Comparison of ENCODE assay signal across 16 cellular contexts in genomic region chr20:23141450-23142161, GRCh38. TPM values are rescaled to one million over a fixed set of nuclear protein-coding genes. Genes with fewer than 3 reads are reported as not detected.
DNase-seq lines count a peak whose midpoint lies in the region; ATAC-seq and TF ChIP-seq lines count a peak whose summit lies in the region.
"Had no signal": no experiment of that assay in that cellular context is flagged by ENCODE, and none has a peak within 500 bp of the region (broad histone marks: within the 10 kb centered on the region; RNA-seq: fewer than 3 reads in every experiment).

No MANE protein-coding gene starts in this region.

- no peaks in the 10 kb centered on the region for H3K27me3 ChIP-seq in breast epithelium
- no peaks in the 10 kb centered on the region for H3K27me3 ChIP-seq in tibial artery

- no peaks in the 10 kb centered on the region for H3K27me3 Mint-ChIP-seq in MCF 10A (ENCODE audit: insufficient read depth, unreplicated experiment)
- H3K27me3 Mint-ChIP-seq: activated B cell treated with CpG ODN at 0.5 μM for 24 hours had no signal

- H3K9me3 ChIP-seq in breast epithelium (no peaks in the 10 kb centered on the region), tibial artery (no peaks in the 10 kb centered on the region)

- peak overlapping the region; percentile 82 for H3K27ac Mint-ChIP-seq in MCF 10A (ENCODE audit: low read depth, unreplicated experiment)
- H3K27ac Mint-ChIP-seq: activated B cell treated with CpG ODN at 0.5 μM for 24 hours, endodermal cell had no signal

- no TSS peak for BruUV-seq in MCF 10A (replicated peaks; lab: Mats Ljungman, UMichigan)

- H3K27ac ChIP-seq in breast epithelium (peak overlapping the region in 1 of 2 donors; percentile 89), tibial artery (peak overlapping the region; percentile 66 to 91)

- no peak overlapping the region for H3K4me3 Mint-ChIP-seq in MCF 10A (ENCODE audit: unreplicated experiment)
- H3K4me3 Mint-ChIP-seq: activated B cell treated with CpG ODN at 0.5 μM for 24 hours; activated T-cell treated with anti-CD3 and anti-CD28 coated beads, Interleukin-2, amount 50 U/mL, for 4 hours; endodermal cell had no signal

- H3K36me3 Mint-ChIP-seq in MCF 10A (ENCODE audit: insufficient read depth, unreplicated experiment) = no peaks in the 10 kb centered on the region

- CTCF ChIA-PET in MCF 10A (lab: Yijun Ruan, JAX) = interaction anchor here (0.5 to 6.3 kb wide), 8 partner anchors 17 to 110 kb away, joined by 3 to 66 read pairs (median 5); no protein-coding TSS in a partner anchor

- no peaks in the 10 kb centered on the region for H3K9me3 Mint-ChIP-seq in MCF 10A (ENCODE audit: unreplicated experiment)
- H3K9me3 Mint-ChIP-seq: activated B cell treated with CpG ODN at 0.5 μM for 24 hours; activated T-cell treated with anti-CD3 and anti-CD28 coated beads, Interleukin-2, amount 50 U/mL, for 4 hours had no signal

- POLR2A ChIA-PET in MCF 10A (lab: Yijun Ruan, JAX) = interaction anchor here (0.6 to 16.9 kb wide), 14 partner anchors 9 to 456 kb away, joined by 3 to 555 read pairs (median 4); partner anchors contain the start of gene NXT1

- TF ChIP-seq CTCF in MCF 10A (IDR thresholded peaks at IDR 0.05; ENCODE audit: unreplicated experiment) = no peak
- no peak for TF ChIP-seq CTCF in breast epithelium (IDR thresholded peaks at IDR 0.05)
- no peak for TF ChIP-seq CTCF in tibial artery (IDR thresholded peaks at IDR 0.05)

- TF ChIP-seq POLR2A in breast epithelium (IDR thresholded peaks at IDR 0.05) = no peak

- intact Hi-C loops in MCF 10A (cut with micrococcal nuclease) = loop anchor here (2.0 to 10.0 kb wide), 2 partner anchors 15 to 767 kb away; no protein-coding TSS in a partner anchor
- intact Hi-C loops in breast epithelium (cut with DNase I; ENCODE audit: low total_unique reads) = no loop called here
- intact Hi-C loops in tibial artery (cut with DNase I; ENCODE audit: low total_unique reads) = loop anchor here (5.0 to 10.0 kb wide), 2 partner anchors 89 to 213 kb away; partner anchors contain the start of gene NXT1

- no peaks in the 10 kb centered on the region for H3K36me3 ChIP-seq in breast epithelium
- H3K36me3 ChIP-seq in tibial artery = no peaks in the 10 kb centered on the region

- H3K4me1 ChIP-seq in breast epithelium (peaks cover 0 to 5% of the 10 kb centered on the region in 2 donors), tibial artery (peaks cover 3 to 57% (median 27%) of the 10 kb centered on the region in 4 donors)

- DNase-seq in MCF 10A (ENCODE audit: unreplicated experiment) (no peak), breast epithelium (ENCODE audit: low spot score in 2 of 2) (no peak), SHP77 (lab: John Stamatoyannopoulos, UW) (peak; percentile 93 to 96), left kidney (ENCODE audit: low read depth, low spot score) (peak; percentile 41), tibial artery (peak; percentile 8 to 43), Kasumi-1 (lab: John Stamatoyannopoulos, UW) (no peak)
- DNase-seq: activated B cell treated with CpG ODN at 0.5 μM for 24 hours; activated T-cell treated with anti-CD3 and anti-CD28 coated beads, Interleukin-2, amount 50 U/mL, for 4 hours; endodermal cell; GM23248; hippocampal formation; NCI-H2081 had no signal

- H3K4me1 Mint-ChIP-seq in MCF 10A (ENCODE audit: insufficient read depth, unreplicated experiment) = peaks cover 62% of the 10 kb centered on the region
- H3K4me1 Mint-ChIP-seq: endodermal cell had no signal

- ATAC-seq in GM18868 (IDR thresholded peaks at IDR 0.05; ENCODE audit: unreplicated experiment) = no peak
- ATAC-seq in GM19397 (IDR thresholded peaks at IDR 0.05; ENCODE audit: unreplicated experiment) = no peak
- ATAC-seq: SK-N-SH treated with all-trans-retinoic acid at 6 μM for 48 hours had no signal

- no peak overlapping the region for H3K4me3 ChIP-seq in breast epithelium
- no peak overlapping the region for H3K4me3 ChIP-seq in tibial artery
- H3K4me3 ChIP-seq: GM23248, lung had no signal

RNA-seq across cellular contexts. Expression of gene CD93, which starts 55.5 kb away (rescaled TPM):
- total RNA-seq in MCF 10A (2022) (not detected in 2 replicates), breast epithelium (10 to 100 TPM; 19.2 to 64.9 (median 36.5) TPM)
- total RNA-seq: activated B cell treated with CpG ODN at 0.5 μM for 24 hours, GM23248 had no signal

Comparison
In these comparisons a context has a peak if more than half of its experiments do, and no peak if none do; other contexts are left out.
1. RNA of gene CD93, which starts 55.5 kb away (total RNA-seq): 19.2 to 64.9 TPM in breast epithelium; not detected in MCF 10A; every median in the first group is over 10 times any median in the second.
2. DNase-seq: peak in SHP77 (2 of 2), left kidney (single experiment) and tibial artery (2 of 2); none in MCF 10A (single experiment), breast epithelium (0 of 2) and Kasumi-1 (0 of 2).